Comparison of ENCODE assay signal across 1 cellular context in the genomic region with DNA sequence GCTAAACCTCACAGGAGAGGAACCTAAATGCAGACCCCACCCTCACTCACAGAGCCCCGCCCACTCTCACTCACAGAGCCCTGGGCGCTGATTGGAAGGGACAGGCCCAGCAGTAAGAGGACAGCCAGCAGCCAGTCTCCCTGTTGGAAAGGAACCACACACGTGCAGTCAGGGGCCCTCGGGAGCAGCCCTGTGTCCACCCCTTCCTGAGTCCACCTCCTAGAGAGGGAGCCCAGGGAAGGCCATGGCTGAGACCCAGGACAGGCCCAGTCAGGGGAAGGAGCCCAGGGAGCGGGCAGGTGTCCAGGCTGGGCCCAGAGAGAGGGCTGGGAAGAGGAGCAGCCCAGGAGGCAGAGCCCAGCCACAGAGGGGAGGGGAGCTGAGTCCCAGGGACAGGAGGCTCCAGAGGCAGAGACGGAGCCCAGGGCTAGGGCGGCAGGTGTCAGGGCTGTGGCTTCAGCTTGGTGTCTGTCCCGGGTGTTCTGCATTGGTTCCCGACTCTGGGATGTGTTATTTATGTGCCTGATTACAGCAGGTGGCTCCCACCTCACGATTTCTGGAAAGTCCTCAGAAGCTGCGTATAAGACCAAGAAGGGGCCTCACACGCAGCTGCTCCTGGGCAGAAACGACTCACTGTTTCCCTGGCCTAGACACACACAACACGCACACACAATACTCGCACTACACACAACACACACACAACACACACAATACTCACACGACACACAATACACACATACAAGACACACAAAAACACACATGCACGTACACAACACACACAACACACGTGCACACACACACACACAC.
A peak's percentile ranks its signal among the peaks of the same experiment; 100 is the strongest.
TF ChIP-seq lines count a peak whose summit lies in the region.

No MANE protein-coding gene starts in this region.

TF ChIP-seq in HepG2, 621 proteins besides CTCF, POLR2A, EP300 and RAD21:
- TF ChIP-seq, protein P1, sequence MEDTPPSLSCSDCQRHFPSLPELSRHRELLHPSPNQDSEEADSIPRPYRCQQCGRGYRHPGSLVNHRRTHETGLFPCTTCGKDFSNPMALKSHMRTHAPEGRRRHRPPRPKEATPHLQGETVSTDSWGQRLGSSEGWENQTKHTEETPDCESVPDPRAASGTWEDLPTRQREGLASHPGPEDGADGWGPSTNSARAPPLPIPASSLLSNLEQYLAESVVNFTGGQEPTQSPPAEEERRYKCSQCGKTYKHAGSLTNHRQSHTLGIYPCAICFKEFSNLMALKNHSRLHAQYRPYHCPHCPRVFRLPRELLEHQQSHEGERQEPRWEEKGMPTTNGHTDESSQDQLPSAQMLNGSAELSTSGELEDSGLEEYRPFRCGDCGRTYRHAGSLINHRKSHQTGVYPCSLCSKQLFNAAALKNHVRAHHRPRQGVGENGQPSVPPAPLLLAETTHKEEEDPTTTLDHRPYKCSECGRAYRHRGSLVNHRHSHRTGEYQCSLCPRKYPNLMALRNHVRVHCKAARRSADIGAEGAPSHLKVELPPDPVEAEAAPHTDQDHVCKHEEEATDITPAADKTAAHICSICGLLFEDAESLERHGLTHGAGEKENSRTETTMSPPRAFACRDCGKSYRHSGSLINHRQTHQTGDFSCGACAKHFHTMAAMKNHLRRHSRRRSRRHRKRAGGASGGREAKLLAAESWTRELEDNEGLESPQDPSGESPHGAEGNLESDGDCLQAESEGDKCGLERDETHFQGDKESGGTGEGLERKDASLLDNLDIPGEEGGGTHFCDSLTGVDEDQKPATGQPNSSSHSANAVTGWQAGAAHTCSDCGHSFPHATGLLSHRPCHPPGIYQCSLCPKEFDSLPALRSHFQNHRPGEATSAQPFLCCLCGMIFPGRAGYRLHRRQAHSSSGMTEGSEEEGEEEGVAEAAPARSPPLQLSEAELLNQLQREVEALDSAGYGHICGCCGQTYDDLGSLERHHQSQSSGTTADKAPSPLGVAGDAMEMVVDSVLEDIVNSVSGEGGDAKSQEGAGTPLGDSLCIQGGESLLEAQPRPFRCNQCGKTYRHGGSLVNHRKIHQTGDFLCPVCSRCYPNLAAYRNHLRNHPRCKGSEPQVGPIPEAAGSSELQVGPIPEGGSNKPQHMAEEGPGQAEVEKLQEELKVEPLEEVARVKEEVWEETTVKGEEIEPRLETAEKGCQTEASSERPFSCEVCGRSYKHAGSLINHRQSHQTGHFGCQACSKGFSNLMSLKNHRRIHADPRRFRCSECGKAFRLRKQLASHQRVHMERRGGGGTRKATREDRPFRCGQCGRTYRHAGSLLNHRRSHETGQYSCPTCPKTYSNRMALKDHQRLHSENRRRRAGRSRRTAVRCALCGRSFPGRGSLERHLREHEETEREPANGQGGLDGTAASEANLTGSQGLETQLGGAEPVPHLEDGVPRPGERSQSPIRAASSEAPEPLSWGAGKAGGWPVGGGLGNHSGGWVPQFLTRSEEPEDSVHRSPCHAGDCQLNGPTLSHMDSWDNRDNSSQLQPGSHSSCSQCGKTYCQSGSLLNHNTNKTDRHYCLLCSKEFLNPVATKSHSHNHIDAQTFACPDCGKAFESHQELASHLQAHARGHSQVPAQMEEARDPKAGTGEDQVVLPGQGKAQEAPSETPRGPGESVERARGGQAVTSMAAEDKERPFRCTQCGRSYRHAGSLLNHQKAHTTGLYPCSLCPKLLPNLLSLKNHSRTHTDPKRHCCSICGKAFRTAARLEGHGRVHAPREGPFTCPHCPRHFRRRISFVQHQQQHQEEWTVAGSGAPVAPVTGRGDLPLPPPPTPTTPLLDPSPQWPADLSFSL (CRISPR knock-in tag; IDR thresholded peaks at IDR 0.05): peak; percentile 72; the same call in 1 of the 2 replicates
- TF ChIP-seq, protein P2, sequence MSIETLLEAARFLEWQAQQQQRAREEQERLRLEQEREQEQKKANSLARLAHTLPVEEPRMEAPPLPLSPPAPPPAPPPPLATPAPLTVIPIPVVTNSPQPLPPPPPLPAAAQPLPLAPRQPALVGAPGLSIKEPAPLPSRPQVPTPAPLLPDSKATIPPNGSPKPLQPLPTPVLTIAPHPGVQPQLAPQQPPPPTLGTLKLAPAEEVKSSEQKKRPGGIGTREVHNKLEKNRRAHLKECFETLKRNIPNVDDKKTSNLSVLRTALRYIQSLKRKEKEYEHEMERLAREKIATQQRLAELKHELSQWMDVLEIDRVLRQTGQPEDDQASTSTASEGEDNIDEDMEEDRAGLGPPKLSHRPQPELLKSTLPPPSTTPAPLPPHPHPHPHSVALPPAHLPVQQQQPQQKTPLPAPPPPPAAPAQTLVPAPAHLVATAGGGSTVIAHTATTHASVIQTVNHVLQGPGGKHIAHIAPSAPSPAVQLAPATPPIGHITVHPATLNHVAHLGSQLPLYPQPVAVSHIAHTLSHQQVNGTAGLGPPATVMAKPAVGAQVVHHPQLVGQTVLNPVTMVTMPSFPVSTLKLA (IDR thresholded peaks at IDR 0.05): peak; percentile 70
- TF ChIP-seq POLR2G (IDR thresholded peaks at IDR 0.05; ENCODE audit: low read depth, low read length) (no peak), ZNF768 (CRISPR knock-in tag; IDR thresholded peaks at IDR 0.05) (0 out of 2 replicates have a peak, but pooled peaks have one; percentile 9)
